8 cellular contexts compared by ENCODE assay signal in genomic region chr11:72040497-72041363, GRCh38. TPM values are rescaled to one million over a fixed set of nuclear protein-coding genes. Genes with fewer than 3 reads are reported as not detected.
DNase-seq lines count a peak whose midpoint lies in the region; ATAC-seq and TF ChIP-seq lines count a peak whose summit lies in the region.

No MANE protein-coding gene starts in this region.

- H3K36me3 ChIP-seq in KMS-11 (ENCODE audit: insufficient read depth) (no peaks in the 10 kb centered on the region), SJCRH30 (peaks cover 8% of the 10 kb centered on the region; the same call in 1 of the 2 replicates), neutrophil (peaks cover 10% of the 10 kb centered on the region)

- H3K9ac ChIP-seq in KMS-11 = peak overlapping the region; percentile 78

- H2AFZ ChIP-seq in KMS-11 (ENCODE audit: low read depth) = peak overlapping the region; percentile 35; the same call in 1 of the 2 replicates

- H3K27me3 ChIP-seq in KMS-11 (ENCODE audit: insufficient read depth, low read depth) = no peaks in the 10 kb centered on the region
- H3K27me3 ChIP-seq in SJCRH30 = no peaks in the 10 kb centered on the region
- no peaks in the 10 kb centered on the region for H3K27me3 ChIP-seq in neutrophil

- no peaks in the 10 kb centered on the region for H4K20me1 ChIP-seq in KMS-11 (ENCODE audit: insufficient read depth)

- H3K4me1 ChIP-seq in KMS-11 (ENCODE audit: low read depth, poor library complexity, severe bottlenecking) (peaks cover 70% of the 10 kb centered on the region), SJCRH30 (peaks cover 35% of the 10 kb centered on the region), neutrophil (ENCODE audit: control insufficient read depth in 1 of 2, insufficient read depth in 1 of 2, low read depth in 1 of 2, low read length in 1 of 2) (peaks cover 40 to 43% of the 10 kb centered on the region in 2 experiments)

- peak; percentile 97 for DNase-seq in DMS53 treated with DMSO at 0.1 percent for 48 hours (lab: John Stamatoyannopoulos, UW; ENCODE audit: unreplicated experiment)
- DNase-seq in SJCRH30 = peak; percentile 85 to 91
- peak; percentile 78 for DNase-seq in activated naive CD4-positive, alpha-beta T cell treated with anti-CD3 and anti-CD28 coated beads, Interleukin-2, amount 50 U/mL, for 16 hours
- peak; percentile 95 for DNase-seq in globus pallidus (ENCODE audit: low spot score)
- DNase-seq in stromal cell of bone marrow (ENCODE audit: low read depth) = peak; percentile 93

- no peaks in the 10 kb centered on the region for H3K9me3 ChIP-seq in SJCRH30 (replicated peaks)
- no peaks in the 10 kb centered on the region for H3K9me3 ChIP-seq in neutrophil

- H3K4me3 ChIP-seq in KMS-11 (IDR thresholded peaks at IDR 0.05; ENCODE audit: insufficient read depth, low read depth, low read length) = no peak overlapping the region
- peak overlapping the region; percentile 70 for H3K4me3 ChIP-seq in SJCRH30
- H3K4me3 ChIP-seq in neutrophil (ENCODE audit: low read depth in 1 of 2, low read length in 1 of 2) = peak overlapping the region; percentile 63 to 64

- peaks cover 85% of the 10 kb centered on the region for H3K79me2 ChIP-seq in KMS-11 (ENCODE audit: insufficient read depth, low read depth)

- no peak for TF ChIP-seq CTCF in KMS-11 (conservative IDR thresholded peaks at IDR 0.05; ENCODE audit: low read depth, low read length)
- TF ChIP-seq CTCF in neutrophil (IDR thresholded peaks at IDR 0.05) = no peak

- no peak for ATAC-seq in HG03457 (IDR thresholded peaks at IDR 0.05; ENCODE audit: unreplicated experiment)

- peak overlapping the region; percentile 100 for H3K4me2 ChIP-seq in KMS-11

- peak overlapping the region; percentile 89 for H3K27ac ChIP-seq in KMS-11
- peak overlapping the region; percentile 85 for H3K27ac ChIP-seq in SJCRH30
- peak overlapping the region; percentile 91 for H3K27ac ChIP-seq in neutrophil

RNA-seq across cellular contexts. Expression of gene NUMA1, which starts 39.6 kb away (rescaled TPM):
- total RNA-seq in SJCRH30 (2014; rRNA removed; shearing (Covaris generic)) = 154 and 162 TPM in 2 replicates

RNA-seq across cellular contexts. Expression of gene LRRC51, which starts 39.9 kb away (rescaled TPM):
- 3.9 and 5.8 TPM in 2 replicates for total RNA-seq in SJCRH30 (2014; rRNA removed; shearing (Covaris generic))

RNA-seq across cellular contexts. Expression of gene IL18BP, which starts 42.0 kb away (rescaled TPM):
- 3.6 and 5.5 TPM in 2 replicates for total RNA-seq in SJCRH30 (2014; rRNA removed; shearing (Covaris generic))
